8 cellular contexts compared by ENCODE assay signal in genomic region chr6:33014841-33015634, GRCh38. TPM values are rescaled to one million over a fixed set of nuclear protein-coding genes. Genes with fewer than 3 reads are reported as not detected.
DNase-seq lines count a peak whose midpoint lies in the region; ATAC-seq, FAIRE-seq and TF ChIP-seq lines count a peak whose summit lies in the region.

No MANE protein-coding gene starts in this region.

- peak; percentile 75 for TF ChIP-seq CTCF in SK-N-SH (IDR thresholded peaks at IDR 0.05)
- TF ChIP-seq CTCF in keratinocyte (optimal IDR thresholded peaks at IDR 0.05 in 1 of 3, IDR thresholded peaks at IDR 0.05 in 1 of 3, conservative IDR thresholded peaks at IDR 0.05 in 1 of 3; ENCODE audit: extremely low read depth in 1 of 3, insufficient read depth in 2 of 3, low read length in 3 of 3) = peak; percentile 42 to 58 (median 42)

- H3K4me3 ChIP-seq in SK-N-SH (ENCODE audit: low read depth in 2 of 2, low read length in 1 of 2) (no peak overlapping the region; a peak in 1 of 4 replicates), keratinocyte (ENCODE audit: control insufficient read depth in 2 of 3, extremely low read depth in 1 of 3, insufficient read depth in 2 of 3, low read depth in 1 of 3, low read length in 3 of 3) (no peak overlapping the region)

- H3K4me2 ChIP-seq in SK-N-SH (no peak overlapping the region), keratinocyte (ENCODE audit: control insufficient read depth, extremely low read depth, insufficient read depth, low read depth, low read length) (no peak overlapping the region)

- H3K27ac ChIP-seq in SK-N-SH (ENCODE audit: low read depth in 2 of 2, low read length in 1 of 2) (no peak overlapping the region), keratinocyte (ENCODE audit: control insufficient read depth, insufficient read depth, low read length) (no peak overlapping the region)

- H2AFZ ChIP-seq in SK-N-SH (ENCODE audit: low read depth) (no peak overlapping the region), keratinocyte (ENCODE audit: control insufficient read depth, low read length) (no peak overlapping the region)

- H4K20me1 ChIP-seq in SK-N-SH (ENCODE audit: insufficient read depth) (no peaks in the 10 kb centered on the region), keratinocyte (ENCODE audit: control insufficient read depth, extremely low read depth, insufficient read depth, low read length) (no peaks in the 10 kb centered on the region)

- 17% methylated on average over 6 of the region's 6 CpGs for WGBS in SK-N-SH (ENCODE audit: low lambda C conversion rate)

- H3K27me3 ChIP-seq in SK-N-SH (ENCODE audit: insufficient read depth) (peaks cover 72% of the 10 kb centered on the region), keratinocyte (ENCODE audit: control insufficient read depth, extremely low read depth, insufficient read depth, low read length) (peaks cover 32% of the 10 kb centered on the region)

- ATAC-seq in HG03280 (IDR thresholded peaks at IDR 0.05; ENCODE audit: unreplicated experiment) = no peak

- peak; percentile 36 for FAIRE-seq in keratinocyte (lab: Jason Lieb, UNC)

- H3K9me3 ChIP-seq in SK-N-SH = no peaks in the 10 kb centered on the region
- H3K9me3 ChIP-seq in keratinocyte (ENCODE audit: control insufficient read depth, low read depth, low read length) = no peaks in the 10 kb centered on the region

- CTCF ChIA-PET in SK-N-SH (lab: Yijun Ruan, JAX) = interaction anchor here (0.6 to 6.3 kb wide), 44 partner anchors 9 to 952 kb away, joined by 3 to 65 read pairs (median 4); partner anchors contain the start of genes HLA-DPB1, HSD17B8, RING1 and TAP2

- H3F3A ChIP-seq in SK-N-SH (replicated peaks; ENCODE audit: insufficient read depth) = no peaks in the 10 kb centered on the region

- H3K9me1 ChIP-seq in keratinocyte (ENCODE audit: control insufficient read depth, extremely low read depth, insufficient read depth, low read length) = no peaks in the 10 kb centered on the region

- H3K36me3 ChIP-seq in SK-N-SH (replicated peaks in 1 of 2; ENCODE audit: control insufficient read depth in 1 of 2, insufficient read depth in 2 of 2, low read length in 1 of 2) (no peaks in the 10 kb centered on the region), keratinocyte (ENCODE audit: control insufficient read depth in 2 of 2, extremely low read depth in 1 of 2, insufficient read depth in 2 of 2, low read length in 2 of 2) (no peaks in the 10 kb centered on the region)

- DNase-seq in A172 (ENCODE audit: low spot score) (peak; percentile 73), GM04504 (ENCODE audit: low read depth) (peak; percentile 57), NCI-H1436 (lab: John Stamatoyannopoulos, UW) (peak; percentile 63), SK-N-SH (peak; percentile 71), keratinocyte (ENCODE audit: low read depth, low spot score) (peak; percentile 33)
- DNase-seq in central memory CD4-positive, alpha-beta T cell = peak; percentile 68
- peak in 2 of 3 donors; percentile 7 to 30 for DNase-seq in stimulated activated CD4-positive, alpha-beta T cell treated with anti-CD3 and anti-CD28 coated beads, TNF-alpha, amount 100 ng/mL, for 48 hours (ENCODE audit: low read depth in 3 of 3)

- TF ChIP-seq EP300 in SK-N-SH (IDR thresholded peaks at IDR 0.05; ENCODE audit: borderline replicate concordance in 1 of 2, low read depth in 1 of 2, low read length in 1 of 2) = no peak

- no peak overlapping the region for H3K9ac ChIP-seq in SK-N-SH
- no peak overlapping the region for H3K9ac ChIP-seq in keratinocyte (ENCODE audit: control insufficient read depth, extremely low read depth, insufficient read depth, low read length)

- H3K4me1 ChIP-seq in SK-N-SH (ENCODE audit: control insufficient read depth in 1 of 2, insufficient read depth in 2 of 2, low read depth in 1 of 2, low read length in 1 of 2) (no peaks in the 10 kb centered on the region; a peak in 1 of 4 replicates), keratinocyte (ENCODE audit: control insufficient read depth, extremely low read depth, insufficient read depth, low read length) (no peaks in the 10 kb centered on the region)

- POLR2A ChIA-PET in SK-N-SH (lab: Yijun Ruan, JAX) = no interaction called here

- peak; percentile 78 for TF ChIP-seq RAD21 in SK-N-SH (IDR thresholded peaks at IDR 0.05; ENCODE audit: low read length)

- H3K9me2 ChIP-seq in SK-N-SH = no peaks in the 10 kb centered on the region

- dilution Hi-C loops in keratinocyte (cut with MboI; ENCODE audit: extremely low pct_ligation_motif_present, low sequenced_read_pairs) = no loop called here

- H3K79me2 ChIP-seq in SK-N-SH (ENCODE audit: insufficient read depth) (no peaks in the 10 kb centered on the region), keratinocyte (ENCODE audit: control insufficient read depth, insufficient read depth, low read length) (no peaks in the 10 kb centered on the region)

TF ChIP-seq in SK-N-SH, 30 proteins besides CTCF, POLR2A, EP300 and RAD21:
- TF ChIP-seq RFX5 (IDR thresholded peaks at IDR 0.05; ENCODE audit: low read length) = 0 out of 2 replicates have a peak, but pooled peaks have one; percentile 38
- no peak for TF ChIP-seq MEF2A (IDR thresholded peaks at IDR 0.05; ENCODE audit: borderline replicate concordance, low read depth)
- TF ChIP-seq SMC3 (IDR thresholded peaks at IDR 0.05; ENCODE audit: low read depth, low read length) = peak; percentile 76
- no peak for TF ChIP-seq NFIC (IDR thresholded peaks at IDR 0.05; ENCODE audit: borderline replicate concordance)

RNA-seq across cellular contexts. Expression of gene HLA-DOA, which starts 5.6 kb away (rescaled TPM):
- not detected in 2 replicates for total RNA-seq in A172 (2014; rRNA removed; shearing (Covaris generic))
- polyA plus RNA-seq in SK-N-SH (2012; rRNA removed) (not detected in 2 replicates), keratinocyte (0.01 TPM in 1 of 3 replicates, not detected in the others)
- polyA plus RNA-seq in SK-N-SH (2012; cell fraction: cytosol; rRNA removed) = not detected in 2 replicates
- polyA plus RNA-seq in SK-N-SH (2012; cell fraction: nucleus; rRNA removed) = not detected in 2 replicates
- not detected for polyA plus RNA-seq in keratinocyte (2011; ENCODE audit: low read depth)
- 0.03 TPM in 1 of 2 replicates, not detected in the other for polyA plus RNA-seq in keratinocyte (2011; cell fraction: cytosol; rRNA removed)
- not detected in 2 replicates for polyA plus RNA-seq in keratinocyte (2011; cell fraction: nucleus; rRNA removed)
- 0.04 TPM in 1 of 2 replicates, not detected in the other for polyA plus RNA-seq in keratinocyte (2012; ENCODE audit: low replicate concordance)
- not detected in 3 replicates for polyA minus RNA-seq in keratinocyte
- polyA minus RNA-seq in keratinocyte (2011; cell fraction: cytosol; rRNA and poly(A)+ RNA removed) = not detected
- polyA minus RNA-seq in keratinocyte (2011; cell fraction: nucleus; rRNA and poly(A)+ RNA removed) = not detected in 2 replicates

RNA-seq across cellular contexts. Expression of gene BRD2, which starts 46.6 kb away (rescaled TPM):
- 73.9 and 106 TPM in 2 replicates for total RNA-seq in A172 (2014; rRNA removed; shearing (Covaris generic))
- polyA plus RNA-seq in SK-N-SH (2012; rRNA removed) (104 and 116 TPM in 2 replicates), keratinocyte (82.9 to 171 TPM (median 121 TPM) in 3 replicates)
- polyA plus RNA-seq in SK-N-SH (2012; cell fraction: cytosol; rRNA removed) = 87.9 and 91.4 TPM in 2 replicates
- polyA plus RNA-seq in SK-N-SH (2012; cell fraction: nucleus; rRNA removed) = 186 and 280 TPM in 2 replicates
- 157 TPM for polyA plus RNA-seq in keratinocyte (2011; ENCODE audit: low read depth)
- 79.9 and 133 TPM in 2 replicates for polyA plus RNA-seq in keratinocyte (2011; cell fraction: cytosol; rRNA removed)
- polyA plus RNA-seq in keratinocyte (2011; cell fraction: nucleus; rRNA removed) = 260 and 305 TPM in 2 replicates
- 117 and 130 TPM in 2 replicates for polyA plus RNA-seq in keratinocyte (2012; ENCODE audit: low replicate concordance)
- polyA minus RNA-seq in keratinocyte = 58.7 to 120 TPM (median 91.2 TPM) in 3 replicates
- polyA minus RNA-seq in keratinocyte (2011; cell fraction: cytosol; rRNA and poly(A)+ RNA removed) = 31.8 TPM
- polyA minus RNA-seq in keratinocyte (2011; cell fraction: nucleus; rRNA and poly(A)+ RNA removed) = 66.1 and 108 TPM in 2 replicates

RNA-seq across cellular contexts. Expression of gene HLA-DPA1, which starts 58.4 kb away (rescaled TPM):
- 0.31 and 0.34 TPM in 2 replicates for total RNA-seq in A172 (2014; rRNA removed; shearing (Covaris generic))
- polyA plus RNA-seq in SK-N-SH (2012; rRNA removed) (1.6 and 1.9 TPM in 2 replicates), keratinocyte (0.09 to 0.61 TPM in 2 of 3 replicates, not detected in the other)
- 1.1 and 1.2 TPM in 2 replicates for polyA plus RNA-seq in SK-N-SH (2012; cell fraction: cytosol; rRNA removed)
- 0.36 and 1.1 TPM in 2 replicates for polyA plus RNA-seq in SK-N-SH (2012; cell fraction: nucleus; rRNA removed)
- polyA plus RNA-seq in keratinocyte (2011; ENCODE audit: low read depth) = not detected
- not detected in 2 replicates for polyA plus RNA-seq in keratinocyte (2011; cell fraction: cytosol; rRNA removed)
- not detected in 2 replicates for polyA plus RNA-seq in keratinocyte (2011; cell fraction: nucleus; rRNA removed)
- polyA plus RNA-seq in keratinocyte (2012; ENCODE audit: low replicate concordance) = not detected in 2 replicates
- not detected in 3 replicates for polyA minus RNA-seq in keratinocyte
- not detected for polyA minus RNA-seq in keratinocyte (2011; cell fraction: cytosol; rRNA and poly(A)+ RNA removed)
- not detected in 2 replicates for polyA minus RNA-seq in keratinocyte (2011; cell fraction: nucleus; rRNA and poly(A)+ RNA removed)

Comparison
In these comparisons a context has a peak if more than half of its experiments do, and no peak if none do; other contexts are left out.
1. DNase-seq: peak in every context shown above with its lines; median percentile 73 in A172; 71 in SK-N-SH; 68 in central memory CD4-positive, alpha-beta T cell; 63 in NCI-H1436; 57 in GM04504; 33 in keratinocyte; 18 in stimulated activated CD4-positive, alpha-beta T cell treated with anti-CD3 and anti-CD28 coated beads, TNF-alpha, amount 100 ng/mL, for 48 hours.